8 cellular contexts compared by ENCODE assay signal in genomic region chr19:51020988-51021651, GRCh38. TPM values are rescaled to one million over a fixed set of nuclear protein-coding genes. Genes with fewer than 3 reads are reported as not detected.
DNase-seq lines count a peak whose midpoint lies in the region; ATAC-seq and TF ChIP-seq lines count a peak whose summit lies in the region.

No MANE protein-coding gene starts in this region.

- H3K4me1 ChIP-seq in DOHH2 (ENCODE audit: control insufficient read depth, low read length), result no peaks in the 10 kb centered on the region

- no peaks in the 10 kb centered on the region for H3K27me3 ChIP-seq in DOHH2 (ENCODE audit: control insufficient read depth, low read length)

- no peaks in the 10 kb centered on the region for H3K9me2 ChIP-seq in DOHH2 (replicated peaks; ENCODE audit: control insufficient read depth, low read length)

- H3K4me3 ChIP-seq in DOHH2 (ENCODE audit: low read length), result no peak overlapping the region
- no peak overlapping the region for H3K4me3 ChIP-seq in Jurkat, Clone E6-1 (ENCODE audit: low read length)
- no peak overlapping the region for H3K4me3 ChIP-seq in fibroblast of the aortic adventitia (ENCODE audit: low read depth, low read length)

- ATAC-seq in HG03045 (IDR thresholded peaks at IDR 0.05; ENCODE audit: unreplicated experiment) (no peak), GM18498 (IDR thresholded peaks at IDR 0.05; ENCODE audit: unreplicated experiment) (no peak)

- H3F3A ChIP-seq in DOHH2 (ENCODE audit: control insufficient read depth, insufficient read depth), result no peaks in the 10 kb centered on the region

- H3K9me3 ChIP-seq in DOHH2 (ENCODE audit: control insufficient read depth, insufficient read depth, low read length), result no peaks in the 10 kb centered on the region

- H3K4me3 Mint-ChIP-seq in progenitor cell of endocrine pancreas (ENCODE audit: low read depth), result no peak overlapping the region

- H4K20me1 ChIP-seq in DOHH2 (ENCODE audit: control insufficient read depth, insufficient read depth, low read depth, low read length), result no peaks in the 10 kb centered on the region

- no peaks in the 10 kb centered on the region for H3K79me2 ChIP-seq in DOHH2 (ENCODE audit: control insufficient read depth, low read length)

- peaks cover 61% of the 10 kb centered on the region for H3K27me3 Mint-ChIP-seq in progenitor cell of endocrine pancreas

- no peak overlapping the region for H3K27ac Mint-ChIP-seq in progenitor cell of endocrine pancreas

- peak; percentile 9 for DNase-seq in Jurkat, Clone E6-1 (ENCODE audit: low read depth, low spot score)
- peak; percentile 14 to 63 for DNase-seq in SHP77 (lab: John Stamatoyannopoulos, UW)
- DNase-seq in fibroblast of the aortic adventitia (ENCODE audit: low read depth), result peak; percentile 63
- no peak for DNase-seq in progenitor cell of endocrine pancreas (ENCODE audit: low spot score, unreplicated experiment)
- no peak for DNase-seq in activated gamma-delta T cell treated with Interleukin-2 at 50 U/mL for 16 hours

- H3K27ac ChIP-seq in DOHH2 (ENCODE audit: low read depth, low read length), result no peak overlapping the region

- peaks cover 11% of the 10 kb centered on the region for H3K4me1 Mint-ChIP-seq in progenitor cell of endocrine pancreas (ENCODE audit: low read depth)

- no peaks in the 10 kb centered on the region for H3K9me3 Mint-ChIP-seq in progenitor cell of endocrine pancreas (ENCODE audit: low read depth)

- H3K36me3 Mint-ChIP-seq in progenitor cell of endocrine pancreas (ENCODE audit: insufficient read depth), result no peaks in the 10 kb centered on the region

- TF ChIP-seq CTCF in DOHH2 (IDR thresholded peaks at IDR 0.05; ENCODE audit: low read depth, low read length, poor library complexity, severe bottlenecking) (peak; percentile 73), fibroblast of the aortic adventitia (IDR thresholded peaks at IDR 0.05; ENCODE audit: insufficient read depth, low read length) (peak; percentile 66), progenitor cell of endocrine pancreas (IDR thresholded peaks at IDR 0.05; ENCODE audit: unreplicated experiment) (peak; percentile 73)

- H3K36me3 ChIP-seq in DOHH2 (ENCODE audit: control insufficient read depth, low read length), result no peaks in the 10 kb centered on the region

- H3K4me2 ChIP-seq in DOHH2 (ENCODE audit: low read length), result no peak overlapping the region

RNA-seq across cellular contexts. Expression of gene KLK10, which starts 1.6 kb away (rescaled TPM):
- not detected for polyA plus RNA-seq in Jurkat, Clone E6-1 (2012; ENCODE audit: insufficient read depth, insufficient read length)
- 0.27 TPM in 1 of 2 replicates, not detected in the other for total RNA-seq in fibroblast of the aortic adventitia (ENCODE audit: low replicate concordance)
- not detected in 2 replicates for total RNA-seq in progenitor cell of endocrine pancreas

RNA-seq across cellular contexts. Expression of gene KLK11, which starts 5.3 kb away (rescaled TPM):
- not detected for polyA plus RNA-seq in Jurkat, Clone E6-1 (2012; ENCODE audit: insufficient read depth, insufficient read length)
- total RNA-seq in fibroblast of the aortic adventitia (ENCODE audit: low replicate concordance) (not detected in 2 replicates), progenitor cell of endocrine pancreas (not detected in 2 replicates)

RNA-seq across cellular contexts. Expression of gene KLK12, which starts 13.7 kb away (rescaled TPM):
- polyA plus RNA-seq in Jurkat, Clone E6-1 (2012; ENCODE audit: insufficient read depth, insufficient read length), result not detected
- total RNA-seq in fibroblast of the aortic adventitia (ENCODE audit: low replicate concordance) (not detected in 2 replicates), progenitor cell of endocrine pancreas (0.44 and 1.0 TPM in 2 replicates)

RNA-seq across cellular contexts. Expression of gene KLK8, which starts 19.7 kb away (rescaled TPM):
- not detected for polyA plus RNA-seq in Jurkat, Clone E6-1 (2012; ENCODE audit: insufficient read depth, insufficient read length)
- total RNA-seq in fibroblast of the aortic adventitia (ENCODE audit: low replicate concordance) (not detected in 2 replicates), progenitor cell of endocrine pancreas (not detected in 2 replicates)

RNA-seq across cellular contexts. Expression of gene KLK7, which starts 37.4 kb away (rescaled TPM):
- polyA plus RNA-seq in Jurkat, Clone E6-1 (2012; ENCODE audit: insufficient read depth, insufficient read length), result not detected
- 0.18 TPM in 1 of 2 replicates, not detected in the other for total RNA-seq in fibroblast of the aortic adventitia (ENCODE audit: low replicate concordance)
- not detected in 2 replicates for total RNA-seq in progenitor cell of endocrine pancreas

Comparison
In these comparisons a context has a peak if more than half of its experiments do, and no peak if none do; other contexts are left out.
1. DNase-seq: peak in Jurkat, Clone E6-1 (single experiment), SHP77 (2 of 2) and fibroblast of the aortic adventitia (single experiment); none in progenitor cell of endocrine pancreas (single experiment) and activated gamma-delta T cell treated with Interleukin-2 at 50 U/mL for 16 hours (single experiment).
2. Peak in every context shown above with its lines, with median percentiles within 50 percentile points of each other: CTCF ChIP-seq.